26 cellular contexts compared by ENCODE assay signal in genomic region chr1:33268457-33268856, GRCh38. TPM values are rescaled to one million over a fixed set of nuclear protein-coding genes. Genes with fewer than 3 reads are reported as not detected.
DNase-seq lines count a peak whose midpoint lies in the region; ATAC-seq and TF ChIP-seq lines count a peak whose summit lies in the region.
"Had no signal": no experiment of that assay in that cellular context is flagged by ENCODE, and none has a peak within 500 bp of the region (broad histone marks: within the 10 kb centered on the region; RNA-seq: fewer than 3 reads in every experiment).

No MANE protein-coding gene starts in this region.

- peaks cover 0 to 24% (median 0%) of the 10 kb centered on the region in 9 donors for H3K36me3 ChIP-seq in heart right ventricle
- H3K36me3 ChIP-seq in endodermal cell (ENCODE audit: control insufficient read depth, insufficient read depth, low read length) = peaks cover 16% of the 10 kb centered on the region
- H3K36me3 ChIP-seq in urinary bladder (ENCODE audit: insufficient read depth) = no peaks in the 10 kb centered on the region
- no peaks in the 10 kb centered on the region for H3K36me3 ChIP-seq in GM23338 (ENCODE audit: insufficient read depth)
- H3K36me3 ChIP-seq: gastrocnemius medialis had no signal

- WGBS in heart right ventricle, 2 donors = 77 to 85% methylated on average over 2 of the region's 2 CpGs
- 96% methylated on average over 2 of the region's 2 CpGs for WGBS in endodermal cell (ENCODE audit: insufficient coverage in 1 of 2, insufficient read length in 1 of 2), 2 experiments
- 72% methylated on average over 2 of the region's 2 CpGs for WGBS in urinary bladder

- peak overlapping the region in 8 of 10 donors; percentile 21 to 74 (median 52) for H3K27ac ChIP-seq in heart right ventricle
- no peak overlapping the region for H3K27ac ChIP-seq in endodermal cell (ENCODE audit: low read depth, low read length)
- peak overlapping the region; percentile 47 for H3K27ac ChIP-seq in urinary bladder (ENCODE audit: low read depth)
- H3K27ac ChIP-seq in GM23338 (ENCODE audit: low read depth) = no peak overlapping the region
- H3K27ac ChIP-seq: gastrocnemius medialis, GM23248 had no signal

- H3K9me3 Mint-ChIP-seq in endodermal cell (no peaks in the 10 kb centered on the region), nephron (no peaks in the 10 kb centered on the region), GM23338 (no peaks in the 10 kb centered on the region)
- H3K9me3 Mint-ChIP-seq: T-cell had no signal

- H3K27me3 ChIP-seq in heart right ventricle = no peaks in the 10 kb centered on the region
- H3K27me3 ChIP-seq in endodermal cell (ENCODE audit: control insufficient read depth, insufficient read depth, low read length, poor library complexity, severe bottlenecking) = no peaks in the 10 kb centered on the region
- no peaks in the 10 kb centered on the region for H3K27me3 ChIP-seq in GM23338 (ENCODE audit: insufficient read depth)
- H3K27me3 ChIP-seq: gastrocnemius medialis had no signal

- TF ChIP-seq CTCF in heart right ventricle (IDR thresholded peaks at IDR 0.05) (no peak), endodermal cell (conservative IDR thresholded peaks at IDR 0.05) (no peak), nephron (IDR thresholded peaks at IDR 0.05; ENCODE audit: unreplicated experiment in 3 of 3) (no peak), GM23338 (conservative IDR thresholded peaks at IDR 0.05; ENCODE audit: low read depth in 2 of 2) (no peak)

- no peak overlapping the region for H2AFZ ChIP-seq in GM23338
- H2AFZ ChIP-seq: GM23248 had no signal

- H4K20me1 ChIP-seq in GM23338 (replicated peaks; ENCODE audit: insufficient read depth) = peaks cover 12% of the 10 kb centered on the region

- DNase-seq in heart right ventricle (no peak), Right ventricle myocardium superior (no peak), endodermal cell (no peak), GM23338 (ENCODE audit: low spot score) (no peak), head of caudate nucleus (no peak), anterior cingulate cortex (lab: John Stamatoyannopoulos, UW) (no peak)
- DNase-seq: ACHN; activated CD4-positive, alpha-beta T cell treated with anti-CD3 and anti-CD28 coated beads for 1 hour; C1 segment of cervical spinal cord; DMS 273 treated with DMSO at 0.1 percent for 48 hours; erythroblast; gastrocnemius medialis; KBM-7; left cardiac atrium; midbrain; NCI-H774; OCI-M1; stimulated activated CD8-positive, alpha-beta memory T cell treated with anti-CD3 and anti-CD28 coated beads, Interleukin-4, amount 100 ng/mL, for 48 hours; T-cell had no signal

- H3K4me1 ChIP-seq in heart right ventricle (peaks cover 10 to 86% (median 54%) of the 10 kb centered on the region in 9 donors), endodermal cell (ENCODE audit: control insufficient read depth, insufficient read depth, low read length) (no peaks in the 10 kb centered on the region), urinary bladder (ENCODE audit: insufficient read depth) (no peaks in the 10 kb centered on the region), GM23338 (ENCODE audit: insufficient read depth) (no peaks in the 10 kb centered on the region)

- H3K36me3 Mint-ChIP-seq in endodermal cell (ENCODE audit: low read depth) (no peaks in the 10 kb centered on the region), nephron (ENCODE audit: low read depth) (peaks cover 28% of the 10 kb centered on the region), GM23338 (ENCODE audit: low read depth) (peaks cover 11% of the 10 kb centered on the region)

- peaks cover 13% of the 10 kb centered on the region for H3K79me2 ChIP-seq in GM23338 (replicated peaks; ENCODE audit: insufficient read depth)

- H3F3A ChIP-seq in GM23338 (replicated peaks; ENCODE audit: low read depth) = no peaks in the 10 kb centered on the region

- H3K4me2 ChIP-seq in GM23338 = no peak overlapping the region

- intact Hi-C loops in heart right ventricle (cut with DNase I) = no loop called here
- intact Hi-C loops in Right ventricle myocardium superior (cut with DNase I) = no loop called here
- intact Hi-C loops in head of caudate nucleus (cut with DNase I) = no loop called here

- ATAC-seq in heart right ventricle (no peak), Right ventricle myocardium superior (ENCODE audit: poor library complexity) (no peak), GM23338 (no peak)
- ATAC-seq: T-cell had no signal

- no peaks in the 10 kb centered on the region for H3K27me3 Mint-ChIP-seq in endodermal cell (ENCODE audit: insufficient read depth)
- no peaks in the 10 kb centered on the region for H3K27me3 Mint-ChIP-seq in nephron (ENCODE audit: low read depth)
- peaks cover 7% of the 10 kb centered on the region for H3K27me3 Mint-ChIP-seq in GM23338 (ENCODE audit: insufficient read depth, low read depth, poor library complexity)
- H3K27me3 Mint-ChIP-seq: T-cell had no signal

- H3K9me3 ChIP-seq in heart right ventricle (no peaks in the 10 kb centered on the region), endodermal cell (ENCODE audit: control insufficient read depth, low read length) (no peaks in the 10 kb centered on the region)
- H3K9me3 ChIP-seq: gastrocnemius medialis had no signal

- no peak overlapping the region for H3K4me3 Mint-ChIP-seq in endodermal cell
- no peak overlapping the region for H3K4me3 Mint-ChIP-seq in nephron
- no peak overlapping the region for H3K4me3 Mint-ChIP-seq in GM23338
- H3K4me3 Mint-ChIP-seq: T-cell had no signal

- no peak overlapping the region for H3K9ac ChIP-seq in endodermal cell (ENCODE audit: extremely low read depth, low read length, poor library complexity, severe bottlenecking)
- H3K9ac ChIP-seq: GM23248 had no signal

- H3K4me1 Mint-ChIP-seq in endodermal cell (peaks cover 13% of the 10 kb centered on the region), nephron (peaks cover 70% of the 10 kb centered on the region), GM23338 (peaks cover 39% of the 10 kb centered on the region)

- H3K9me2 ChIP-seq in GM23338 (ENCODE audit: insufficient read depth) = no peaks in the 10 kb centered on the region

- H3K27ac Mint-ChIP-seq in endodermal cell (peak overlapping the region; percentile 13), nephron (peak overlapping the region; percentile 20 to 90 (median 76)), GM23338 (no peak overlapping the region)

- H3K4me3 ChIP-seq in heart right ventricle (no peak overlapping the region), endodermal cell (ENCODE audit: low read length) (no peak overlapping the region), urinary bladder (ENCODE audit: low read depth, low read length) (no peak overlapping the region), GM23338 (no peak overlapping the region)
- H3K4me3 ChIP-seq: gastrocnemius medialis, GM23248 had no signal

TF ChIP-seq in GM23338, 12 proteins besides CTCF, POLR2A, EP300 and RAD21:
- TF ChIP-seq POLR2AphosphoS5 (IDR thresholded peaks at IDR 0.05; ENCODE audit: low read depth) (no peak), EZH2 (IDR thresholded peaks at IDR 0.05; ENCODE audit: low read depth, unreplicated experiment) (no peak), CREB1 (CRISPR knock-in tag; IDR thresholded peaks at IDR 0.05; ENCODE audit: low read depth) (no peak), ZNF114 (CRISPR knock-in tag; IDR thresholded peaks at IDR 0.05) (no peak), REST (IDR thresholded peaks at IDR 0.05; ENCODE audit: unreplicated experiment) (no peak), STAT1 (IDR thresholded peaks at IDR 0.05; ENCODE audit: unreplicated experiment) (no peak), ZNF331 (CRISPR knock-in tag; IDR thresholded peaks at IDR 0.05; ENCODE audit: low read depth) (no peak)

RNA-seq across cellular contexts. Expression of gene ZNF362, which starts 12.2 kb away (rescaled TPM):
- total RNA-seq in heart right ventricle (10 to 100 TPM; 28.5 to 39.2 (median 32.3) TPM), Right ventricle myocardium superior (30.1 TPM), endodermal cell (10 to 100 TPM; 27.4 to 41.5 TPM), urinary bladder (10.3 TPM)
- polyA plus RNA-seq in heart right ventricle (10 to 100 TPM in 1 of 2 donors, 1 to 10 TPM in 1; 9.1 to 25.9 TPM), urinary bladder (33.7 TPM), GM23338 (2016; fragmentation: Nextera tagmentation; extraction: Ambion mirVana) (12.9 and 16.8 TPM in 2 replicates)
- polyA plus RNA-seq in endodermal cell (2013, experiment 1 of 2) = 49.5 TPM
- polyA plus RNA-seq in endodermal cell (2013, experiment 2 of 2) = 48.8 TPM
- 10.0 and 11.0 TPM in 2 replicates for total RNA-seq in GM23338 (2014; rRNA removed; shearing (Covaris generic))

RNA-seq across cellular contexts. Expression of gene A3GALT2, which starts 52.4 kb away (rescaled TPM):
- total RNA-seq in heart right ventricle = under 1 TPM in 1 of 10 donors, not detected in 9; 0.25 TPM
- polyA plus RNA-seq in heart right ventricle = not detected
- not detected for total RNA-seq in Right ventricle myocardium superior
- total RNA-seq in endodermal cell = not detected
- polyA plus RNA-seq in endodermal cell (2013, experiment 1 of 2) = not detected
- not detected for polyA plus RNA-seq in endodermal cell (2013, experiment 2 of 2)
- not detected for total RNA-seq in urinary bladder
- not detected for polyA plus RNA-seq in urinary bladder
- total RNA-seq in GM23338 (2014; rRNA removed; shearing (Covaris generic)) = not detected in 2 replicates
- not detected in 2 replicates for polyA plus RNA-seq in GM23338 (2016; fragmentation: Nextera tagmentation; extraction: Ambion mirVana)
- total RNA-seq: activated CD8-positive, alpha-beta memory T cell treated with anti-CD3 and anti-CD28 coated beads for 36 hours; dermis microvascular lymphatic vessel endothelial cell; gastrocnemius medialis; GM23248; renal cortical epithelial cell; subcutaneous adipose tissue had no signal
- polyA plus RNA-seq: GM23248 had no signal

Comparison
In these comparisons a context has a peak if more than half of its experiments do, and no peak if none do; other contexts are left out.
1. H3K27ac ChIP-seq: peak in heart right ventricle (8 of 10) and urinary bladder (single experiment); none in endodermal cell (single experiment) and GM23338 (single experiment).